In genomic region chr1:160662888-160663287, GRCh38 we compare ENCODE assay signal across 21 cellular contexts. TPM values are rescaled to one million over a fixed set of nuclear protein-coding genes. Genes with fewer than 3 reads are reported as not detected.
DNase-seq lines count a peak whose midpoint lies in the region; ATAC-seq and TF ChIP-seq lines count a peak whose summit lies in the region.
"Had no signal": no experiment of that assay in that cellular context is flagged by ENCODE, and none has a peak within 500 bp of the region (broad histone marks: within the 10 kb centered on the region; RNA-seq: fewer than 3 reads in every experiment).

No MANE protein-coding gene starts in this region.

- H3K4me1 ChIP-seq in DND-41 (ENCODE audit: insufficient read depth, low read length): peaks cover 39% of the 10 kb centered on the region
- H3K4me1 ChIP-seq: HAP-1 had no signal

- H3K9ac ChIP-seq in DND-41 (ENCODE audit: low read depth, low read length): no peak overlapping the region

- H3K4me2 ChIP-seq in DND-41 (ENCODE audit: insufficient read depth, low read length): no peak overlapping the region

- intact Hi-C loops in activated CD4-positive, alpha-beta T cell treated with anti-CD3 and anti-CD28 coated beads for 36 hours (cut with DNase I, micrococcal nuclease): no loop called here

- TF ChIP-seq CTCF in DND-41 (IDR thresholded peaks at IDR 0.05; ENCODE audit: borderline replicate concordance, extremely low read depth, low read length, poor library complexity, severe bottlenecking): no peak

- no peaks in the 10 kb centered on the region for H3K36me3 ChIP-seq in DND-41 (ENCODE audit: insufficient read depth, low read length)
- H3K36me3 ChIP-seq: HAP-1, heart left ventricle, stomach had no signal

- CTCF ChIA-PET in activated CD4-positive, alpha-beta T cell treated with anti-CD3 and anti-CD28 coated beads for 36 hours (lab: Charles Lee): interaction anchor here (0.5 to 2.4 kb wide), 10 partner anchors 9 to 347 kb away, joined by 3 to 13 read pairs (median 4); partner anchors contain the start of gene SLAMF1

- H3K27ac ChIP-seq in DND-41 (ENCODE audit: low read length): peak overlapping the region; percentile 29; the same call in 1 of the 2 replicates
- H3K27ac ChIP-seq: stomach had no signal

- H3K4me3 ChIP-seq in DND-41 (ENCODE audit: low read depth in 1 of 2, low read length in 2 of 2): no peak overlapping the region
- H3K4me3 ChIP-seq: HAP-1, heart left ventricle, stomach had no signal

- H3K4me1 Mint-ChIP-seq in activated CD4-positive, alpha-beta T cell treated with anti-CD3 and anti-CD28 coated beads for 36 hours: peaks cover 76% of the 10 kb centered on the region
- H3K4me1 Mint-ChIP-seq in T-helper 17 cell: peaks cover 61% of the 10 kb centered on the region
- H3K4me1 Mint-ChIP-seq in immature natural killer cell: peaks cover 38 to 46% of the 10 kb centered on the region in 2 donors
- H3K4me1 Mint-ChIP-seq: neural crest cell had no signal

- no peak for ATAC-seq in activated CD4-positive, alpha-beta T cell treated with anti-CD3 and anti-CD28 coated beads for 36 hours
- 0 out of 3 replicates have a peak, but pooled peaks have one; percentile 42 for ATAC-seq in DND-41 (ENCODE audit: insufficient read depth, low read depth)
- ATAC-seq in T-helper 17 cell: no peak
- ATAC-seq in HG02759 (IDR thresholded peaks at IDR 0.05; ENCODE audit: unreplicated experiment): no peak
- no peak for ATAC-seq in GM21526 (IDR thresholded peaks at IDR 0.05; ENCODE audit: low FRiP score, unreplicated experiment)
- ATAC-seq: heart left ventricle had no signal

- H3K9me3 ChIP-seq in DND-41 (ENCODE audit: insufficient read depth, low read length, severe bottlenecking) (no peaks in the 10 kb centered on the region), T-helper 17 cell (ENCODE audit: control insufficient read depth, low read length, poor library complexity, severe bottlenecking) (no peaks in the 10 kb centered on the region)
- H3K9me3 ChIP-seq: HAP-1 had no signal

- peak overlapping the region; percentile 62 for H3K27ac Mint-ChIP-seq in activated CD4-positive, alpha-beta T cell treated with anti-CD3 and anti-CD28 coated beads for 36 hours
- H3K27ac Mint-ChIP-seq in T-helper 17 cell (peak overlapping the region; percentile 95), immature natural killer cell (no peak overlapping the region)
- H3K27ac Mint-ChIP-seq: activated naive CD4-positive, alpha-beta T cell treated with anti-CD3 and anti-CD28 coated beads, Interleukin-2, amount 50 U/mL, for 72 hours had no signal

- H3K27me3 ChIP-seq in DND-41 (ENCODE audit: insufficient read depth, low read length, poor library complexity): no peaks in the 10 kb centered on the region
- H3K27me3 ChIP-seq: heart left ventricle, stomach had no signal

- no peak overlapping the region for H2AFZ ChIP-seq in DND-41 (ENCODE audit: low read depth, low read length)

- no peaks in the 10 kb centered on the region for H3K79me2 ChIP-seq in DND-41 (ENCODE audit: insufficient read depth, low read length)

- DNase-seq in activated CD4-positive, alpha-beta T cell treated with anti-CD3 and anti-CD28 coated beads for 36 hours: no peak
- DNase-seq in activated CD4-positive, alpha-beta T cell treated with anti-CD3 and anti-CD28 coated beads for 1 hour: no peak
- DNase-seq in DND-41 (peak; percentile 22), T-helper 17 cell (no peak), immature natural killer cell (no peak), GM19238 (ENCODE audit: insufficient read length, low spot score) (no peak)
- DNase-seq: COR-L47, heart left ventricle, kidney, NCI-H446, SHP77 treated with DMSO at 0.1 percent for 48 hours, stomach, T1000 had no signal

- H3K36me3 Mint-ChIP-seq in activated CD4-positive, alpha-beta T cell treated with anti-CD3 and anti-CD28 coated beads for 36 hours (ENCODE audit: low read depth): peaks cover 20% of the 10 kb centered on the region
- peaks cover 1% of the 10 kb centered on the region for H3K36me3 Mint-ChIP-seq in T-helper 17 cell (ENCODE audit: low read depth)
- peaks cover 0 to 8% (median 3%) of the 10 kb centered on the region in 3 donors for H3K36me3 Mint-ChIP-seq in immature natural killer cell

- H3K9me3 Mint-ChIP-seq in activated CD4-positive, alpha-beta T cell treated with anti-CD3 and anti-CD28 coated beads for 36 hours (ENCODE audit: low read depth): peaks cover 9% of the 10 kb centered on the region
- no peaks in the 10 kb centered on the region for H3K9me3 Mint-ChIP-seq in immature natural killer cell

- no peaks in the 10 kb centered on the region for H3K27me3 Mint-ChIP-seq in activated CD4-positive, alpha-beta T cell treated with anti-CD3 and anti-CD28 coated beads for 36 hours
- H3K27me3 Mint-ChIP-seq in T-helper 17 cell: no peaks in the 10 kb centered on the region
- H3K27me3 Mint-ChIP-seq in immature natural killer cell (ENCODE audit: low read depth in 3 of 3): peaks cover 2 to 11% (median 6%) of the 10 kb centered on the region in 3 donors

- POLR2A ChIA-PET in activated CD4-positive, alpha-beta T cell treated with anti-CD3 and anti-CD28 coated beads for 36 hours (lab: Charles Lee): interaction anchor here (0.8 kb wide), 1 partner anchor 17 kb away, joined by 3 read pairs; no protein-coding TSS in a partner anchor

- no peak overlapping the region for H3K4me3 Mint-ChIP-seq in activated CD4-positive, alpha-beta T cell treated with anti-CD3 and anti-CD28 coated beads for 36 hours
- peak overlapping the region; percentile 78 for H3K4me3 Mint-ChIP-seq in T-helper 17 cell
- peak overlapping the region in 3 of 5 donors; percentile 6 to 59 (median 39) for H3K4me3 Mint-ChIP-seq in immature natural killer cell
- H3K4me3 Mint-ChIP-seq: neural crest cell had no signal

- no peaks in the 10 kb centered on the region for H4K20me1 ChIP-seq in DND-41 (ENCODE audit: insufficient read depth, low read length)

RNA-seq across cellular contexts. Expression of gene SLAMF1, which starts 16.0 kb away (rescaled TPM):
- 100 to 1,000 TPM; 103 to 108 TPM for total RNA-seq in activated CD4-positive, alpha-beta T cell treated with anti-CD3 and anti-CD28 coated beads for 36 hours
- total RNA-seq in T-helper 17 cell: 10 to 100 TPM; 67.8 to 70.6 TPM
- polyA plus RNA-seq in immature natural killer cell: under 1 TPM in 2 of 3 donors, not detected in 1; 0.12 to 0.21 TPM
- total RNA-seq: LHCN-M2, neural crest cell, renal cortical epithelial cell had no signal

RNA-seq across cellular contexts. Expression of gene CD48, which starts 48.7 kb away (rescaled TPM):
- 100 to 1,000 TPM; 180 to 217 TPM for total RNA-seq in activated CD4-positive, alpha-beta T cell treated with anti-CD3 and anti-CD28 coated beads for 36 hours
- total RNA-seq in T-helper 17 cell: 100 to 1,000 TPM; 386 to 387 TPM
- 100 to 1,000 TPM; 202 to 229 (median 205) TPM for polyA plus RNA-seq in immature natural killer cell
- total RNA-seq: A673, LHCN-M2, neural crest cell, renal cortical epithelial cell had no signal

Comparison
In these comparisons a context has a peak if more than half of its experiments do, and no peak if none do; other contexts are left out.
1. H3K27ac Mint-ChIP-seq: peak in activated CD4-positive, alpha-beta T cell treated with anti-CD3 and anti-CD28 coated beads for 36 hours (single experiment) and T-helper 17 cell (single experiment); none in immature natural killer cell (0 of 6).